In genomic region chr1:234001817-234002216, GRCh38 we compare ENCODE assay signal across 16 cellular contexts.
A peak's percentile ranks its signal among the peaks of the same experiment; 100 is the strongest.
DNase-seq lines count a peak whose midpoint lies in the region.
"Had no signal": no experiment of that assay in that cellular context is flagged by ENCODE, and none has a peak within 500 bp of the region (broad histone marks: within the 10 kb centered on the region; RNA-seq: fewer than 3 reads in every experiment).

No MANE protein-coding gene starts in this region.

- peak; percentile 36 for DNase-seq in Ammon's horn (ENCODE audit: low spot score)
- peak; percentile 22 for DNase-seq in NCI-H226
- DNase-seq in astrocyte of the hippocampus (ENCODE audit: low read depth, low spot score): peak; percentile 41
- peak; percentile 42 for DNase-seq in kidney tubule cell (ENCODE audit: low spot score)
- no peak for DNase-seq in amniotic stem cell (lab: John Stamatoyannopoulos, UW)
- DNase-seq in SW 1271 (lab: John Stamatoyannopoulos, UW): no peak
- no peak for DNase-seq in GM03348 (ENCODE audit: low spot score)
- DNase-seq: COR-L47, HFFc6, KG1, MG63, NCI-H1092 treated with DMSO at 0.1 percent for 48 hours, NCI-H2081 treated with DMSO at 0.1 percent for 48 hours, NCI-H526 treated with DMSO at 0.1 percent for 48 hours, OCI-M1, Right ventricle myocardium superior had no signal

Comparison
In these comparisons a context has a peak if more than half of its experiments do, and no peak if none do; other contexts are left out.
1. DNase-seq: peak in Ammon's horn (single experiment), NCI-H226 (single experiment), astrocyte of the hippocampus (single experiment) and kidney tubule cell (single experiment); none in amniotic stem cell (single experiment), SW 1271 (0 of 2) and GM03348 (single experiment).